Comparison of ENCODE assay signal across 1 cellular context in the genomic region with DNA sequence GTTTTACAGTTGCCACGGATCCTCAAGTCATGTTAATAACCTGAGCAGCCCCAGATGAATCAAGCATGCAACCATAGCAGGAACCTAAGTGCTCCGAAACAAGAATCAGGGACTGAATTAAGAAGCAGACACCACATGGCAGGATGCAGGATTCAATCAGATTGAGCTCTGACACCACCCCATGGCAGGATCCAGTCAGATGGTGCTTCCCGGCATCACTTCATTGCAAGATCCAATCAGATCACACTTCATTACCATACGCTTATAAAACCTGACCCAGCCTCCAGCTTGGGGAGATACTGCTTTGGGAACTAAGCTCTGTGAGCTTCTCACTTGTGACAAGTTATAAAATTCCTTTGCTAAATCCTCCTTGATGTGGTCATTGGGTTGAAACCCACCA.
TF ChIP-seq lines count a peak whose summit lies in the region.

No MANE protein-coding gene starts in this region.

TF ChIP-seq in GM23338, 12 proteins besides CTCF, POLR2A, EP300 and RAD21 (continued from another document):
- TF ChIP-seq POLR2AphosphoS5 (IDR thresholded peaks at IDR 0.05; ENCODE audit: low read depth) (no peak), STAT1 (IDR thresholded peaks at IDR 0.05; ENCODE audit: unreplicated experiment) (no peak), EZH2 (IDR thresholded peaks at IDR 0.05; ENCODE audit: low read depth, unreplicated experiment) (no peak), NANOG (IDR thresholded peaks at IDR 0.05; ENCODE audit: borderline replicate concordance) (no peak), ZNF114 (CRISPR knock-in tag; IDR thresholded peaks at IDR 0.05) (no peak), ZNF331 (CRISPR knock-in tag; IDR thresholded peaks at IDR 0.05; ENCODE audit: low read depth) (no peak), JUNB (IDR thresholded peaks at IDR 0.05; ENCODE audit: unreplicated experiment) (no peak)
- TF ChIP-seq, protein P1, sequence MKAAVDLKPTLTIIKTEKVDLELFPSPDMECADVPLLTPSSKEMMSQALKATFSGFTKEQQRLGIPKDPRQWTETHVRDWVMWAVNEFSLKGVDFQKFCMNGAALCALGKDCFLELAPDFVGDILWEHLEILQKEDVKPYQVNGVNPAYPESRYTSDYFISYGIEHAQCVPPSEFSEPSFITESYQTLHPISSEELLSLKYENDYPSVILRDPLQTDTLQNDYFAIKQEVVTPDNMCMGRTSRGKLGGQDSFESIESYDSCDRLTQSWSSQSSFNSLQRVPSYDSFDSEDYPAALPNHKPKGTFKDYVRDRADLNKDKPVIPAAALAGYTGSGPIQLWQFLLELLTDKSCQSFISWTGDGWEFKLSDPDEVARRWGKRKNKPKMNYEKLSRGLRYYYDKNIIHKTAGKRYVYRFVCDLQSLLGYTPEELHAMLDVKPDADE (IDR thresholded peaks at IDR 0.05) = no peak
- TF ChIP-seq, protein P2, sequence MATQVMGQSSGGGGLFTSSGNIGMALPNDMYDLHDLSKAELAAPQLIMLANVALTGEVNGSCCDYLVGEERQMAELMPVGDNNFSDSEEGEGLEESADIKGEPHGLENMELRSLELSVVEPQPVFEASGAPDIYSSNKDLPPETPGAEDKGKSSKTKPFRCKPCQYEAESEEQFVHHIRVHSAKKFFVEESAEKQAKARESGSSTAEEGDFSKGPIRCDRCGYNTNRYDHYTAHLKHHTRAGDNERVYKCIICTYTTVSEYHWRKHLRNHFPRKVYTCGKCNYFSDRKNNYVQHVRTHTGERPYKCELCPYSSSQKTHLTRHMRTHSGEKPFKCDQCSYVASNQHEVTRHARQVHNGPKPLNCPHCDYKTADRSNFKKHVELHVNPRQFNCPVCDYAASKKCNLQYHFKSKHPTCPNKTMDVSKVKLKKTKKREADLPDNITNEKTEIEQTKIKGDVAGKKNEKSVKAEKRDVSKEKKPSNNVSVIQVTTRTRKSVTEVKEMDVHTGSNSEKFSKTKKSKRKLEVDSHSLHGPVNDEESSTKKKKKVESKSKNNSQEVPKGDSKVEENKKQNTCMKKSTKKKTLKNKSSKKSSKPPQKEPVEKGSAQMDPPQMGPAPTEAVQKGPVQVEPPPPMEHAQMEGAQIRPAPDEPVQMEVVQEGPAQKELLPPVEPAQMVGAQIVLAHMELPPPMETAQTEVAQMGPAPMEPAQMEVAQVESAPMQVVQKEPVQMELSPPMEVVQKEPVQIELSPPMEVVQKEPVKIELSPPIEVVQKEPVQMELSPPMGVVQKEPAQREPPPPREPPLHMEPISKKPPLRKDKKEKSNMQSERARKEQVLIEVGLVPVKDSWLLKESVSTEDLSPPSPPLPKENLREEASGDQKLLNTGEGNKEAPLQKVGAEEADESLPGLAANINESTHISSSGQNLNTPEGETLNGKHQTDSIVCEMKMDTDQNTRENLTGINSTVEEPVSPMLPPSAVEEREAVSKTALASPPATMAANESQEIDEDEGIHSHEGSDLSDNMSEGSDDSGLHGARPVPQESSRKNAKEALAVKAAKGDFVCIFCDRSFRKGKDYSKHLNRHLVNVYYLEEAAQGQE (IDR thresholded peaks at IDR 0.05; ENCODE audit: unreplicated experiment) = no peak
